9 cellular contexts compared by ENCODE assay signal in genomic region chr1:79040424-79041089, GRCh38. TPM values are rescaled to one million over a fixed set of nuclear protein-coding genes. Genes with fewer than 3 reads are reported as not detected.
DNase-seq lines count a peak whose midpoint lies in the region; ATAC-seq and TF ChIP-seq lines count a peak whose summit lies in the region.
"Had no signal": no experiment of that assay in that cellular context is flagged by ENCODE, and none has a peak within 500 bp of the region (broad histone marks: within the 10 kb centered on the region; RNA-seq: fewer than 3 reads in every experiment).

No MANE protein-coding gene starts in this region.

- H3K27me3 ChIP-seq in rectal smooth muscle tissue (ENCODE audit: control insufficient read depth, insufficient read depth, low read length) (no peaks in the 10 kb centered on the region), vagina (no peaks in the 10 kb centered on the region)

- intact Hi-C loops in vagina (cut with DNase I): no loop called here

- no peaks in the 10 kb centered on the region for H3K4me1 ChIP-seq in rectal smooth muscle tissue (ENCODE audit: control insufficient read depth, insufficient read depth, low read length)
- no peaks in the 10 kb centered on the region for H3K4me1 ChIP-seq in vagina

- H3K27ac ChIP-seq in rectal smooth muscle tissue (ENCODE audit: low read depth, low read length) (no peak overlapping the region), vagina (no peak overlapping the region)

- DNase-seq in NOMO-1 treated with DMSO at 0.1 percent for 48 hours (lab: John Stamatoyannopoulos, UW; ENCODE audit: unreplicated experiment): peak; percentile 21
- no peak for DNase-seq in NOMO-1 treated with dmso at 0.1 percent for 144 hours (lab: John Stamatoyannopoulos, UW; ENCODE audit: unreplicated experiment)
- peak; percentile 73 for DNase-seq in SK-N-DZ (ENCODE audit: low spot score)
- no peak for DNase-seq in vagina (ENCODE audit: extremely low spot score in 2 of 2)
- DNase-seq in NCI-H1436 treated with DMSO at 0.1 percent for 48 hours (lab: John Stamatoyannopoulos, UW): no peak
- DNase-seq in HuH-7 (ENCODE audit: low spot score): no peak
- DNase-seq: NCI-H774 had no signal

- no peak for TF ChIP-seq POLR2A in vagina (IDR thresholded peaks at IDR 0.05)

- peak; percentile 85 for ATAC-seq in HG02588 (IDR thresholded peaks at IDR 0.05; ENCODE audit: unreplicated experiment)

- TF ChIP-seq CTCF in vagina (IDR thresholded peaks at IDR 0.05): no peak

- H3K4me3 ChIP-seq in rectal smooth muscle tissue (ENCODE audit: low read length) (peak overlapping the region; percentile 26), vagina (peak overlapping the region in 1 of 2 donors; percentile 6)

- H3K9me3 ChIP-seq in vagina: no peaks in the 10 kb centered on the region

- H3K36me3 ChIP-seq in rectal smooth muscle tissue (ENCODE audit: control insufficient read depth, insufficient read depth, low read length) (no peaks in the 10 kb centered on the region), vagina (no peaks in the 10 kb centered on the region)

- H3K9ac ChIP-seq in rectal smooth muscle tissue (ENCODE audit: low read length): no peak overlapping the region

RNA-seq across cellular contexts. Expression of gene ADGRL4, which starts 34.0 kb away (rescaled TPM):
- not detected in 2 replicates for polyA plus RNA-seq in SK-N-DZ (2014; cell fraction: cytosol; rRNA removed)
- not detected in 2 replicates for polyA plus RNA-seq in SK-N-DZ (2014; cell fraction: nucleus; rRNA removed)
- 17.7 TPM for total RNA-seq in vagina

Comparison
In these comparisons a context has a peak if more than half of its experiments do, and no peak if none do; other contexts are left out.
1. DNase-seq: peak in NOMO-1 treated with DMSO at 0.1 percent for 48 hours (single experiment) and SK-N-DZ (single experiment); none in NOMO-1 treated with dmso at 0.1 percent for 144 hours (single experiment), vagina (0 of 2), NCI-H1436 treated with DMSO at 0.1 percent for 48 hours (single experiment) and HuH-7 (single experiment).